In genomic region chr11:76205252-76206076, GRCh38 we compare ENCODE assay signal across 9 cellular contexts. TPM values are rescaled to one million over a fixed set of nuclear protein-coding genes. Genes with fewer than 3 reads are reported as not detected.
DNase-seq lines count a peak whose midpoint lies in the region; ATAC-seq and TF ChIP-seq lines count a peak whose summit lies in the region.
"Had no signal": no experiment of that assay in that cellular context is flagged by ENCODE, and none has a peak within 500 bp of the region (broad histone marks: within the 10 kb centered on the region; RNA-seq: fewer than 3 reads in every experiment).

No MANE protein-coding gene starts in this region.

- H3K9me3 ChIP-seq in DOHH2 (ENCODE audit: control insufficient read depth, insufficient read depth, low read length) (no peaks in the 10 kb centered on the region), SK-N-MC (ENCODE audit: low read depth, low read length) (no peaks in the 10 kb centered on the region), psoas muscle (no peaks in the 10 kb centered on the region)

- peak overlapping the region; percentile 92 for H3K4me2 ChIP-seq in DOHH2 (ENCODE audit: low read length)

- H3K27ac ChIP-seq in DOHH2 (ENCODE audit: low read depth, low read length) (no peak overlapping the region), SK-N-MC (no peak overlapping the region), psoas muscle (no peak overlapping the region)

- H3K9me2 ChIP-seq in DOHH2 (replicated peaks; ENCODE audit: control insufficient read depth, low read length) = no peaks in the 10 kb centered on the region

- TF ChIP-seq CTCF in DOHH2 (IDR thresholded peaks at IDR 0.05; ENCODE audit: low read depth, low read length, poor library complexity, severe bottlenecking) (no peak), foreskin fibroblast (IDR thresholded peaks at IDR 0.05; ENCODE audit: low read depth, low read length) (no peak), psoas muscle (IDR thresholded peaks at IDR 0.05) (no peak)

- no peak overlapping the region for H3K9ac ChIP-seq in SK-N-MC (ENCODE audit: insufficient read length)

- no peaks in the 10 kb centered on the region; the same call in 1 of the 2 replicates for H3F3A ChIP-seq in DOHH2 (ENCODE audit: control insufficient read depth, insufficient read depth)

- intact Hi-C loops in psoas muscle (cut with DNase I) = loop anchor here in 1 of 2 donors (5.0 kb wide), 4 partner anchors 237 to 477 kb away; no protein-coding TSS in a partner anchor

- 67 to 69% (median 68%) methylated on average over 23 of the region's 23 CpGs for WGBS in psoas muscle, 3 donors

- H3K79me2 ChIP-seq in DOHH2 (ENCODE audit: control insufficient read depth, low read length) = no peaks in the 10 kb centered on the region

- DNase-seq in SK-N-MC (ENCODE audit: low read depth, low spot score) = peak; percentile 12
- DNase-seq in foreskin fibroblast = no peak
- DNase-seq in psoas muscle = peak; percentile 10 to 46
- no peak for DNase-seq in ureter (ENCODE audit: low spot score)
- DNase-seq: amygdala had no signal

- peaks cover 5% of the 10 kb centered on the region; the same call in 1 of the 2 replicates for H4K20me1 ChIP-seq in DOHH2 (ENCODE audit: control insufficient read depth, insufficient read depth, low read depth, low read length)

- ATAC-seq in psoas muscle (no peak), HG03025 (IDR thresholded peaks at IDR 0.05; ENCODE audit: low FRiP score, unreplicated experiment) (no peak), GM18517 (IDR thresholded peaks at IDR 0.05; ENCODE audit: unreplicated experiment) (no peak), GM18511 (IDR thresholded peaks at IDR 0.05; ENCODE audit: unreplicated experiment) (no peak)

- peaks cover 61% of the 10 kb centered on the region for H3K27me3 ChIP-seq in DOHH2 (ENCODE audit: control insufficient read depth, low read length)
- H3K27me3 ChIP-seq in psoas muscle (ENCODE audit: insufficient read depth in 3 of 3, low read length in 2 of 3) = no peaks in the 10 kb centered on the region

- peaks cover 41% of the 10 kb centered on the region for H3K4me1 ChIP-seq in DOHH2 (ENCODE audit: control insufficient read depth, low read length)
- peaks cover 15% of the 10 kb centered on the region for H3K4me1 ChIP-seq in psoas muscle

- H3K36me3 ChIP-seq in DOHH2 (ENCODE audit: control insufficient read depth, low read length) = no peaks in the 10 kb centered on the region
- no peaks in the 10 kb centered on the region for H3K36me3 ChIP-seq in SK-N-MC (ENCODE audit: insufficient read depth, low read length)
- no peaks in the 10 kb centered on the region for H3K36me3 ChIP-seq in psoas muscle (ENCODE audit: insufficient read depth in 1 of 2, low read depth in 1 of 2)

- H3K4me3 ChIP-seq in DOHH2 (ENCODE audit: low read length) (peak overlapping the region; percentile 56; the same call in 1 of the 2 replicates), SK-N-MC (peak overlapping the region; percentile 69), foreskin fibroblast (ENCODE audit: low read depth in 1 of 2, low read length in 2 of 2) (peak overlapping the region; percentile 37 to 60), psoas muscle (peak overlapping the region; percentile 81)

RNA-seq across cellular contexts. Expression of gene WNT11, which starts 0.8 kb away (rescaled TPM):
- total RNA-seq in psoas muscle (10 to 100 TPM in 1 of 4 donors, 1 to 10 TPM in 3; 6.4 to 13.0 (median 8.0) TPM), ureter (1.7 TPM)
- polyA plus RNA-seq in psoas muscle = 1 to 10 TPM; 4.5 to 6.5 (median 4.8) TPM

Comparison
In these comparisons a context has a peak if more than half of its experiments do, and no peak if none do; other contexts are left out.
1. DNase-seq: peak in SK-N-MC (single experiment) and psoas muscle (2 of 2); none in foreskin fibroblast (0 of 2) and ureter (single experiment).
2. Peak in every context shown above with its lines, with median percentiles within 50 percentile points of each other: H3K4me3 ChIP-seq.